ENCODE assay signal across 22 cellular contexts in the genomic region with DNA sequence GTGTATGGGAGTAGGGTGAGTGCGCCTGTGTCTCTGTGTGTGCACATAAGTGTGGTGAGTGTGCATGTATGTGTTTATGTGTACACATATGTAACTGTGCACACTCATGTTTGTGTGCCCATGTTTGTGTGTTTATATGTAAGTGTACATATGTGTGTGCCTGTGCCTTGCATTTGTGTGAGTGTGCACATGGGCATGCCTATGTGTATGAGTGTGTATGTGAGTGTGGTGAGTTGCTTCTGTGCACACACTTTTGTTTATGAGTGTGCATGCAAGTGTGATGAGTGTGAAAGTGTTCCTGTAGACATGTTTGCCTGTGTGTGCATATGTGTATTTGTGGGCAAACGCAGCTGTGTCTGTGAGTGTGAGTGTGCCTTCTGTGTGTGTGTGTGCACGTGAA. TPM values are rescaled to one million over a fixed set of nuclear protein-coding genes. Genes with fewer than 3 reads are reported as not detected.
"Had no signal": no experiment of that assay in that cellular context is flagged by ENCODE, and none has a peak within 500 bp of the region (broad histone marks: within the 10 kb centered on the region; RNA-seq: fewer than 3 reads in every experiment).

No MANE protein-coding gene starts in this region.

- H3K9me3 Mint-ChIP-seq: activated naive CD8-positive, alpha-beta T cell treated with anti-CD3 and anti-CD28 coated beads for 36 hours; effector memory CD8-positive, alpha-beta T cell; naive thymus-derived CD8-positive, alpha-beta T cell; T-cell had no signal

- H3K9me3 ChIP-seq: spleen, upper lobe of right lung had no signal

- H3K27me3 ChIP-seq: hepatocyte, spleen, upper lobe of right lung had no signal

- H3K27ac ChIP-seq: hepatocyte, parathyroid adenoma, spleen, upper lobe of right lung had no signal

- H3K4me3 Mint-ChIP-seq: activated naive CD8-positive, alpha-beta T cell treated with anti-CD3 and anti-CD28 coated beads for 36 hours; brain; effector memory CD8-positive, alpha-beta T cell; naive thymus-derived CD8-positive, alpha-beta T cell; T-cell had no signal

- H3K4me1 Mint-ChIP-seq: activated naive CD8-positive, alpha-beta T cell treated with anti-CD3 and anti-CD28 coated beads for 36 hours; brain had no signal

- H3K27me3 Mint-ChIP-seq: activated naive CD8-positive, alpha-beta T cell treated with anti-CD3 and anti-CD28 coated beads for 36 hours; effector memory CD8-positive, alpha-beta T cell; naive thymus-derived CD8-positive, alpha-beta T cell; T-cell had no signal

- H3K4me2 ChIP-seq: hepatocyte had no signal

- H3K27ac Mint-ChIP-seq: activated naive CD8-positive, alpha-beta T cell treated with anti-CD3 and anti-CD28 coated beads for 36 hours; brain; T-cell had no signal

- DNase-seq: activated CD4-positive, alpha-beta T cell treated with anti-CD3 and anti-CD28 coated beads, Interleukin-2, amount 50 U/mL, for 4 hours; activated CD8-positive, alpha-beta memory T cell treated with anti-CD3 and anti-CD28 coated beads, Interleukin-2, amount 50 U/mL, for 48 hours; activated gamma-delta T cell; activated naive CD8-positive, alpha-beta T cell treated with anti-CD3 and anti-CD28 coated beads for 36 hours; activated T-cell treated with anti-CD3 and anti-CD28 coated beads, Interleukin-2, amount 50 U/mL, for 48 hours; caudate nucleus; effector memory CD8-positive, alpha-beta T cell; foreskin fibroblast; left cardiac atrium; mesendoderm; naive thymus-derived CD8-positive, alpha-beta T cell; spleen; stimulated activated CD8-positive, alpha-beta memory T cell treated with anti-CD3 and anti-CD28 coated beads, Interleukin-4, amount 100 ng/mL, for 48 hours; stimulated activated naive CD4-positive, alpha-beta T cell; T-cell; upper lobe of right lung had no signal

- H3K36me3 ChIP-seq: spleen, upper lobe of right lung had no signal

- H3K9ac ChIP-seq: parathyroid adenoma had no signal

- H3K36me3 Mint-ChIP-seq: activated naive CD8-positive, alpha-beta T cell treated with anti-CD3 and anti-CD28 coated beads for 36 hours; brain; naive thymus-derived CD8-positive, alpha-beta T cell; T-cell had no signal

- H3K4me1 ChIP-seq: parathyroid adenoma, spleen, upper lobe of right lung had no signal

- H2AFZ ChIP-seq: hepatocyte, parathyroid adenoma had no signal

- H3K4me3 ChIP-seq: hepatocyte, spleen, upper lobe of right lung had no signal

- ATAC-seq: activated CD4-positive, CD25-positive, alpha-beta regulatory T cell treated with anti-CD3 and anti-CD28 coated beads, Interleukin-2, amount 50 U/mL, for 24 hours; effector memory CD8-positive, alpha-beta T cell; left cardiac atrium; naive thymus-derived CD8-positive, alpha-beta T cell; SK-N-SH treated with all-trans-retinoic acid at 6 μM for 48 hours; T-cell; upper lobe of right lung had no signal

RNA-seq across cellular contexts. Expression of gene IL9R, which starts 7.2 kb away (rescaled TPM):
- total RNA-seq: glomerular endothelial cell, hepatocyte, left cardiac atrium had no signal
- polyA plus RNA-seq: hepatocyte had no signal
